ENCODE assay signal across 8 cellular contexts in the genomic region with DNA sequence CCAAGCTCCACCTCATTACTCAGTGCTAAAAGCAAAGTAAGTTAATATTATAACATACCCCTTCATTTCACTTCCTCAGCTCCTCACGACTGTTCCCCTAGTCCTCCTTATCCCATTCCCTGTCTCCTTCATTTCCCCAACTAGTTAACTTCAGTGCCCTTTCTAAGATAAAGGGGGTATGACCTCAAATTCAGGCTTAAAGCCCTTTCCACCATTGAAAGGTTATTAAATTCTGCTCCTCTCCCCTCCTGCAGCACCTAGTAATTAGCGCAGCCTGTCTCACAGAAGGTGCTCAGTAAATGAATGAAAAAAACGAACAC. TPM values are rescaled to one million over a fixed set of nuclear protein-coding genes. Genes with fewer than 3 reads are reported as not detected.
A peak's percentile ranks its signal among the peaks of the same experiment; 100 is the strongest.
DNase-seq lines count a peak whose midpoint lies in the region; ATAC-seq, FAIRE-seq and TF ChIP-seq lines count a peak whose summit lies in the region.

No MANE protein-coding gene starts in this region.

- peak overlapping the region; percentile 82 for H3K4me2 ChIP-seq in hepatocyte

- H3K9me3 ChIP-seq in HEK293 (ENCODE audit: control insufficient read depth, insufficient read depth, low read depth, low read length) (no peaks in the 10 kb centered on the region), hepatocyte (ENCODE audit: low read depth) (no peaks in the 10 kb centered on the region)

- TF ChIP-seq POLR2A in H54 (IDR thresholded peaks at IDR 0.05; ENCODE audit: low read depth, low read length): no peak

- peak overlapping the region; percentile 92 for H3K27ac Mint-ChIP-seq in activated CD4-positive, alpha-beta memory T cell treated with anti-CD3 and anti-CD28 coated beads, Interleukin-2, amount 10 ng/mL, durations not matched to agents 7 days and 5 days

- no peaks in the 10 kb centered on the region for H4K20me1 ChIP-seq in hepatocyte (ENCODE audit: insufficient read depth, poor library complexity, severe bottlenecking)

- no peak for TF ChIP-seq CTCF in HEK293 (tag by site-specific recombination; IDR thresholded peaks at IDR 0.05)
- TF ChIP-seq CTCF in hepatocyte (IDR thresholded peaks at IDR 0.05; ENCODE audit: poor library complexity): no peak

- FAIRE-seq in RCC 7860 (lab: Jason Lieb, UNC): no peak
- FAIRE-seq in H54 (lab: Jason Lieb, UNC): no peak

- ATAC-seq in HG02571 (IDR thresholded peaks at IDR 0.05; ENCODE audit: unreplicated experiment) (no peak), HG03457 (IDR thresholded peaks at IDR 0.05; ENCODE audit: unreplicated experiment) (no peak)

- H3K4me3 Mint-ChIP-seq in activated CD4-positive, alpha-beta memory T cell treated with anti-CD3 and anti-CD28 coated beads, Interleukin-2, amount 10 ng/mL, durations not matched to agents 7 days and 5 days: peak overlapping the region; percentile 77

- H3K4me3 ChIP-seq in HEK293 (ENCODE audit: low read depth, low read length) (peak overlapping the region; percentile 55), hepatocyte (peak overlapping the region; percentile 35), skin epidermis (peak overlapping the region; percentile 46 to 69 (median 51))

- H2AFZ ChIP-seq in hepatocyte: peak overlapping the region; percentile 85

- H3K9me3 Mint-ChIP-seq in activated CD4-positive, alpha-beta memory T cell treated with anti-CD3 and anti-CD28 coated beads, Interleukin-2, amount 10 ng/mL, durations not matched to agents 7 days and 5 days: peaks cover 3% of the 10 kb centered on the region

- peaks cover 8% of the 10 kb centered on the region for H3K36me3 Mint-ChIP-seq in activated CD4-positive, alpha-beta memory T cell treated with anti-CD3 and anti-CD28 coated beads, Interleukin-2, amount 10 ng/mL, durations not matched to agents 7 days and 5 days (ENCODE audit: low read depth)

- H3K27me3 Mint-ChIP-seq in activated CD4-positive, alpha-beta memory T cell treated with anti-CD3 and anti-CD28 coated beads, Interleukin-2, amount 10 ng/mL, durations not matched to agents 7 days and 5 days: no peaks in the 10 kb centered on the region

- no peaks in the 10 kb centered on the region for H3K9me2 ChIP-seq in hepatocyte (replicated peaks; ENCODE audit: insufficient read depth)

- POLR2A ChIA-PET in HEK293 (lab: Yijun Ruan, JAX): interaction anchor here (0.5 to 2.4 kb wide), 14 partner anchors 9 to 342 kb away, joined by 3 to 15 read pairs (median 4); partner anchors contain the start of genes ANKMY2, BZW2 and SOSTDC1
- POLR2A ChIA-PET in activated CD4-positive, alpha-beta memory T cell treated with anti-CD3 and anti-CD28 coated beads, Interleukin-2, amount 10 ng/mL, durations not matched to agents 7 days and 5 days (lab: Charles Lee): interaction anchor here (0.6 to 2.6 kb wide), 13 partner anchors 9 to 514 kb away, joined by 3 to 24 read pairs (median 4); partner anchors contain the start of genes ANKMY2 and BZW2

- H3K79me2 ChIP-seq in hepatocyte: peaks cover 15% of the 10 kb centered on the region

- H3K4me1 Mint-ChIP-seq in activated CD4-positive, alpha-beta memory T cell treated with anti-CD3 and anti-CD28 coated beads, Interleukin-2, amount 10 ng/mL, durations not matched to agents 7 days and 5 days: peaks cover 26% of the 10 kb centered on the region

- 19% methylated on average over 3 of the region's 3 CpGs for WGBS in hepatocyte (ENCODE audit: low lambda C conversion rate, missing lambda C conversion rate)

- DNase-seq in activated CD4-positive, alpha-beta memory T cell treated with anti-CD3 and anti-CD28 coated beads, Interleukin-2, amount 10 ng/mL, durations not matched to agents 7 days and 5 days: no peak
- DNase-seq in hepatocyte (ENCODE audit: low spot score) (no peak), RCC 7860 (ENCODE audit: low spot score) (no peak), H54 (ENCODE audit: insufficient read length, low spot score) (no peak)

- no peaks in the 10 kb centered on the region for H3K36me3 ChIP-seq in HEK293 (ENCODE audit: control insufficient read depth in 2 of 2, insufficient read depth in 1 of 2, low read length in 2 of 2)
- H3K36me3 ChIP-seq in hepatocyte (replicated peaks; ENCODE audit: insufficient read depth, low read depth): no peaks in the 10 kb centered on the region

- CTCF ChIA-PET in HEK293 (lab: Yijun Ruan, JAX): interaction anchor here (0.5 to 0.9 kb wide), 4 partner anchors 16 to 301 kb away, joined by 3 to 6 read pairs (median 4); no protein-coding TSS in a partner anchor
- CTCF ChIA-PET in activated CD4-positive, alpha-beta memory T cell treated with anti-CD3 and anti-CD28 coated beads, Interleukin-2, amount 10 ng/mL, durations not matched to agents 7 days and 5 days (lab: Charles Lee): interaction anchor here (0.8 to 3.9 kb wide), 8 partner anchors 9 to 275 kb away, joined by 3 to 27 read pairs (median 4); partner anchors contain the start of gene ANKMY2

- H3K27me3 ChIP-seq in hepatocyte: no peaks in the 10 kb centered on the region

- H3K4me1 ChIP-seq in HEK293 (ENCODE audit: control insufficient read depth, insufficient read depth, low read length) (no peaks in the 10 kb centered on the region), hepatocyte (ENCODE audit: insufficient read depth) (peaks cover 11% of the 10 kb centered on the region)

- H3K27ac ChIP-seq in HEK293 (ENCODE audit: extremely low read depth, low read depth, low read length): peak overlapping the region; percentile 86
- H3K27ac ChIP-seq in hepatocyte: peak overlapping the region; percentile 98
- peak overlapping the region in 20 of 21 experiments; percentile 91 to 99 (median 96) for H3K27ac ChIP-seq in skin epidermis

TF ChIP-seq in HEK293, 187 proteins besides CTCF, POLR2A, EP300 and RAD21:
- TF ChIP-seq ZSCAN30 (tag by site-specific recombination; IDR thresholded peaks at IDR 0.05): peak; percentile 11; the same call in 1 of the 2 replicates
- TF ChIP-seq ZNF837 (tag by site-specific recombination; IDR thresholded peaks at IDR 0.05): no peak
- TF ChIP-seq, protein P1, sequence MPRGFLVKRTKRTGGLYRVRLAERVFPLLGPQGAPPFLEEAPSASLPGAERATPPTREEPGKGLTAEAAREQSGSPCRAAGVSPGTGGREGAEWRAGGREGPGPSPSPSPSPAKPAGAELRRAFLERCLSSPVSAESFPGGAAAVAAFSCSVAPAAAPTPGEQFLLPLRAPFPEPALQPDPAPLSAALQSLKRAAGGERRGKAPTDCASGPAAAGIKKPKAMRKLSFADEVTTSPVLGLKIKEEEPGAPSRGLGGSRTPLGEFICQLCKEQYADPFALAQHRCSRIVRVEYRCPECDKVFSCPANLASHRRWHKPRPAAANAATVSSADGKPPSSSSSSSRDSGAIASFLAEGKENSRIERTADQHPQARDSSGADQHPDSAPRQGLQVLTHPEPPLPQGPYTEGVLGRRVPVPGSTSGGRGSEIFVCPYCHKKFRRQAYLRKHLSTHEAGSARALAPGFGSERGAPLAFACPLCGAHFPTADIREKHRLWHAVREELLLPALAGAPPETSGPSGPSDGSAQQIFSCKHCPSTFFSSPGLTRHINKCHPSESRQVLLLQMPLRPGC (tag by site-specific recombination; IDR thresholded peaks at IDR 0.05): no peak
- TF ChIP-seq AEBP2 (tag by site-specific recombination; IDR thresholded peaks at IDR 0.05; ENCODE audit: borderline replicate concordance): no peak
- TF ChIP-seq ZNF664 (tag by site-specific recombination; IDR thresholded peaks at IDR 0.05): peak; percentile 87
- TF ChIP-seq SP7 (tag by site-specific recombination; IDR thresholded peaks at IDR 0.05): peak; percentile 72
- no peak for TF ChIP-seq ZNF654 (tag by site-specific recombination; IDR thresholded peaks at IDR 0.05; ENCODE audit: low read depth)
- 0 out of 2 replicates have a peak, but pooled peaks have one; percentile 6 for TF ChIP-seq PRDM1 (tag by site-specific recombination; IDR thresholded peaks at IDR 0.05)
- peak; percentile 81 for TF ChIP-seq ZNF362 (tag by site-specific recombination; IDR thresholded peaks at IDR 0.05)
- TF ChIP-seq REPIN1 (tag by site-specific recombination; IDR thresholded peaks at IDR 0.05; ENCODE audit: low read depth): no peak
- no peak for TF ChIP-seq ZNF311 (tag by site-specific recombination; IDR thresholded peaks at IDR 0.05; ENCODE audit: borderline replicate concordance)
TF ChIP-seq in HEK293: peak in this region for 5.

RNA-seq across cellular contexts. Expression of gene CRPPA, which starts 1.0 kb away (rescaled TPM):
- total RNA-seq in activated CD4-positive, alpha-beta memory T cell treated with anti-CD3 and anti-CD28 coated beads, Interleukin-2, amount 10 ng/mL, durations not matched to agents 7 days and 5 days: under 1 TPM; 0.30 to 0.68 TPM
- total RNA-seq in hepatocyte: 3.4 and 4.4 TPM in 2 replicates
- 2.5 and 3.3 TPM in 2 replicates for polyA plus RNA-seq in hepatocyte

RNA-seq across cellular contexts. Expression of gene SOSTDC1, which starts 45.2 kb away (rescaled TPM):
- total RNA-seq in activated CD4-positive, alpha-beta memory T cell treated with anti-CD3 and anti-CD28 coated beads, Interleukin-2, amount 10 ng/mL, durations not matched to agents 7 days and 5 days: not detected
- total RNA-seq in hepatocyte: 65.8 and 71.5 TPM in 2 replicates
- 30.9 and 38.5 TPM in 2 replicates for polyA plus RNA-seq in hepatocyte

Comparison
In these comparisons a context has a peak if more than half of its experiments do, and no peak if none do; other contexts are left out.
1. RNA of gene SOSTDC1, which starts 45.2 kb away (total RNA-seq): 65.8 to 71.5 TPM in hepatocyte; not detected in activated CD4-positive, alpha-beta memory T cell treated with anti-CD3 and anti-CD28 coated beads, Interleukin-2, amount 10 ng/mL, durations not matched to agents 7 days and 5 days; every median in the first group is over 10 times any median in the second.
2. Peak in every context shown above with its lines, with median percentiles within 50 percentile points of each other: H3K27ac ChIP-seq and H3K4me3 ChIP-seq.